ENCODE assay signal across 1 cellular context in the genomic region with DNA sequence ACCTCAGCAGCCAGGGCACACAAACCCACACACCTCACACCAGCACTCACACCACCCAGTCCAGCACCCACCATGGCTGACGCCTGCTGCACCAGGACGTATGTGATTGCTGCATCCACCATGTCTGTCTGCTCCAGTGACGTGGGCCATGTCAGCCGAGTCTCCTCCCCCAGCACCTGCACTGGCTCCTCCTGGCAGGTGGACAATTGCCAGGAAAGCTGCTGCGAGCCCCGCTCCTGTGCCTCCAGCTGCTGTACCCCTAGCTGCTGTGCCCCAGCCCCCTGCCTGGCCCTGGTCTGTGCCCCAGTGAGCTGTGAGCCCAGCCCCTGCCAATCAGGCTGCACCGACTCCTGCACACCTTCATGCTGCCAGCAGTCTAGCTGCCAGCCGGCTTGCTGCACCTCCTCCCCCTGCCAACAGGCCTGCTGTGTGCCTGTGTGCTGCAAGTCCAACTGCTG.
TF ChIP-seq lines count a peak whose summit lies in the region.

A gene with protein sequence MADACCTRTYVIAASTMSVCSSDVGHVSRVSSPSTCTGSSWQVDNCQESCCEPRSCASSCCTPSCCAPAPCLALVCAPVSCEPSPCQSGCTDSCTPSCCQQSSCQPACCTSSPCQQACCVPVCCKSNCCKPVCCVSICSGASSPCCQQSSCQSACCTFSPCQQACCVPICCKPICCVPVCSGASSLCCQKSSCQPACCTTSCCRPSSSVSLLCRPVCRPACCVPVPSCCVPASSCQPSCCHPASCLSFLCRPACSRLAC (plus strand): TSS at position 51 of the 458 bp plus-strand sequence. CDS start 22 bp downstream, at position 73.

TF ChIP-seq in GM23338, 12 proteins besides CTCF, POLR2A, EP300 and RAD21 (continued from another document):
- TF ChIP-seq, protein P1, sequence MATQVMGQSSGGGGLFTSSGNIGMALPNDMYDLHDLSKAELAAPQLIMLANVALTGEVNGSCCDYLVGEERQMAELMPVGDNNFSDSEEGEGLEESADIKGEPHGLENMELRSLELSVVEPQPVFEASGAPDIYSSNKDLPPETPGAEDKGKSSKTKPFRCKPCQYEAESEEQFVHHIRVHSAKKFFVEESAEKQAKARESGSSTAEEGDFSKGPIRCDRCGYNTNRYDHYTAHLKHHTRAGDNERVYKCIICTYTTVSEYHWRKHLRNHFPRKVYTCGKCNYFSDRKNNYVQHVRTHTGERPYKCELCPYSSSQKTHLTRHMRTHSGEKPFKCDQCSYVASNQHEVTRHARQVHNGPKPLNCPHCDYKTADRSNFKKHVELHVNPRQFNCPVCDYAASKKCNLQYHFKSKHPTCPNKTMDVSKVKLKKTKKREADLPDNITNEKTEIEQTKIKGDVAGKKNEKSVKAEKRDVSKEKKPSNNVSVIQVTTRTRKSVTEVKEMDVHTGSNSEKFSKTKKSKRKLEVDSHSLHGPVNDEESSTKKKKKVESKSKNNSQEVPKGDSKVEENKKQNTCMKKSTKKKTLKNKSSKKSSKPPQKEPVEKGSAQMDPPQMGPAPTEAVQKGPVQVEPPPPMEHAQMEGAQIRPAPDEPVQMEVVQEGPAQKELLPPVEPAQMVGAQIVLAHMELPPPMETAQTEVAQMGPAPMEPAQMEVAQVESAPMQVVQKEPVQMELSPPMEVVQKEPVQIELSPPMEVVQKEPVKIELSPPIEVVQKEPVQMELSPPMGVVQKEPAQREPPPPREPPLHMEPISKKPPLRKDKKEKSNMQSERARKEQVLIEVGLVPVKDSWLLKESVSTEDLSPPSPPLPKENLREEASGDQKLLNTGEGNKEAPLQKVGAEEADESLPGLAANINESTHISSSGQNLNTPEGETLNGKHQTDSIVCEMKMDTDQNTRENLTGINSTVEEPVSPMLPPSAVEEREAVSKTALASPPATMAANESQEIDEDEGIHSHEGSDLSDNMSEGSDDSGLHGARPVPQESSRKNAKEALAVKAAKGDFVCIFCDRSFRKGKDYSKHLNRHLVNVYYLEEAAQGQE (IDR thresholded peaks at IDR 0.05; ENCODE audit: unreplicated experiment) = no peak
- TF ChIP-seq, protein P2, sequence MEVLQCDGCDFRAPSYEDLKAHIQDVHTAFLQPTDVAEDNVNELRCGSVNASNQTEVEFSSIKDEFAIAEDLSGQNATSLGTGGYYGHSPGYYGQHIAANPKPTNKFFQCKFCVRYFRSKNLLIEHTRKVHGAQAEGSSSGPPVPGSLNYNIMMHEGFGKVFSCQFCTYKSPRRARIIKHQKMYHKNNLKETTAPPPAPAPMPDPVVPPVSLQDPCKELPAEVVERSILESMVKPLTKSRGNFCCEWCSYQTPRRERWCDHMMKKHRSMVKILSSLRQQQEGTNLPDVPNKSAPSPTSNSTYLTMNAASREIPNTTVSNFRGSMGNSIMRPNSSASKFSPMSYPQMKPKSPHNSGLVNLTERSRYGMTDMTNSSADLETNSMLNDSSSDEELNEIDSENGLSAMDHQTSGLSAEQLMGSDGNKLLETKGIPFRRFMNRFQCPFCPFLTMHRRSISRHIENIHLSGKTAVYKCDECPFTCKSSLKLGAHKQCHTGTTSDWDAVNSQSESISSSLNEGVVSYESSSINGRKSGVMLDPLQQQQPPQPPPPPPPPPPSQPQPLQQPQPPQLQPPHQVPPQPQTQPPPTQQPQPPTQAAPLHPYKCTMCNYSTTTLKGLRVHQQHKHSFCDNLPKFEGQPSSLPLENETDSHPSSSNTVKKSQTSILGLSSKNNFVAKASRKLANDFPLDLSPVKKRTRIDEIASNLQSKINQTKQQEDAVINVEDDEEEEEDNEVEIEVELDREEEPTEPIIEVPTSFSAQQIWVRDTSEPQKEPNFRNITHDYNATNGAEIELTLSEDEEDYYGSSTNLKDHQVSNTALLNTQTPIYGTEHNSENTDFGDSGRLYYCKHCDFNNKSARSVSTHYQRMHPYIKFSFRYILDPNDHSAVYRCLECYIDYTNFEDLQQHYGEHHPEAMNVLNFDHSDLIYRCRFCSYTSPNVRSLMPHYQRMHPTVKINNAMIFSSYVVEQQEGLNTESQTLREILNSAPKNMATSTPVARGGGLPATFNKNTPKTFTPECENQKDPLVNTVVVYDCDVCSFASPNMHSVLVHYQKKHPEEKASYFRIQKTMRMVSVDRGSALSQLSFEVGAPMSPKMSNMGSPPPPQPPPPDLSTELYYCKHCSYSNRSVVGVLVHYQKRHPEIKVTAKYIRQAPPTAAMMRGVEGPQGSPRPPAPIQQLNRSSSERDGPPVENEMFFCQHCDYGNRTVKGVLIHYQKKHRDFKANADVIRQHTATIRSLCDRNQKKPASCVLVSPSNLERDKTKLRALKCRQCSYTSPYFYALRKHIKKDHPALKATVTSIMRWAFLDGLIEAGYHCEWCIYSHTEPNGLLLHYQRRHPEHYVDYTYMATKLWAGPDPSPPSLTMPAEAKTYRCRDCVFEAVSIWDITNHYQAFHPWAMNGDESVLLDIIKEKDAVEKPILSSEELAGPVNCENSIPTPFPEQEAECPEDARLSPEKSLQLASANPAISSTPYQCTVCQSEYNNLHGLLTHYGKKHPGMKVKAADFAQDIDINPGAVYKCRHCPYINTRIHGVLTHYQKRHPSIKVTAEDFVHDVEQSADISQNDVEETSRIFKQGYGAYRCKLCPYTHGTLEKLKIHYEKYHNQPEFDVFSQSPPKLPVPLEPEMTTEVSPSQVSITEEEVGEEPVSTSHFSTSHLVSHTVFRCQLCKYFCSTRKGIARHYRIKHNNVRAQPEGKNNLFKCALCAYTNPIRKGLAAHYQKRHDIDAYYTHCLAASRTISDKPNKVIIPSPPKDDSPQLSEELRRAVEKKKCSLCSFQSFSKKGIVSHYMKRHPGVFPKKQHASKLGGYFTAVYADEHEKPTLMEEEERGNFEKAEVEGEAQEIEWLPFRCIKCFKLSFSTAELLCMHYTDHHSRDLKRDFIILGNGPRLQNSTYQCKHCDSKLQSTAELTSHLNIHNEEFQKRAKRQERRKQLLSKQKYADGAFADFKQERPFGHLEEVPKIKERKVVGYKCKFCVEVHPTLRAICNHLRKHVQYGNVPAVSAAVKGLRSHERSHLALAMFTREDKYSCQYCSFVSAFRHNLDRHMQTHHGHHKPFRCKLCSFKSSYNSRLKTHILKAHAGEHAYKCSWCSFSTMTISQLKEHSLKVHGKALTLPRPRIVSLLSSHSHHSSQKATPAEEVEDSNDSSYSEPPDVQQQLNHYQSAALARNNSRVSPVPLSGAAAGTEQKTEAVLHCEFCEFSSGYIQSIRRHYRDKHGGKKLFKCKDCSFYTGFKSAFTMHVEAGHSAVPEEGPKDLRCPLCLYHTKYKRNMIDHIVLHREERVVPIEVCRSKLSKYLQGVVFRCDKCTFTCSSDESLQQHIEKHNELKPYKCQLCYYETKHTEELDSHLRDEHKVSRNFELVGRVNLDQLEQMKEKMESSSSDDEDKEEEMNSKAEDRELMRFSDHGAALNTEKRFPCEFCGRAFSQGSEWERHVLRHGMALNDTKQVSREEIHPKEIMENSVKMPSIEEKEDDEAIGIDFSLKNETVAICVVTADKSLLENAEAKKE (CRISPR knock-in tag; IDR thresholded peaks at IDR 0.05) = no peak
- TF ChIP-seq CREB1 (CRISPR knock-in tag; IDR thresholded peaks at IDR 0.05; ENCODE audit: low read depth) (no peak), STAT1 (IDR thresholded peaks at IDR 0.05; ENCODE audit: unreplicated experiment) (no peak), JUNB (IDR thresholded peaks at IDR 0.05; ENCODE audit: unreplicated experiment) (no peak), POLR2AphosphoS5 (IDR thresholded peaks at IDR 0.05; ENCODE audit: low read depth) (no peak), ZNF114 (CRISPR knock-in tag; IDR thresholded peaks at IDR 0.05) (no peak)
